Comparison of ENCODE assay signal across 12 cellular contexts in genomic region chr3:52495777-52496602, GRCh38. TPM values are rescaled to one million over a fixed set of nuclear protein-coding genes. Genes with fewer than 3 reads are reported as not detected.
A peak's percentile ranks its signal among the peaks of the same experiment; 100 is the strongest.
DNase-seq lines count a peak whose midpoint lies in the region; ATAC-seq and TF ChIP-seq lines count a peak whose summit lies in the region.
"Had no signal": no experiment of that assay in that cellular context is flagged by ENCODE, and none has a peak within 500 bp of the region (broad histone marks: within the 10 kb centered on the region; RNA-seq: fewer than 3 reads in every experiment).

No MANE protein-coding gene starts in this region.

- peak; percentile 29 to 38 for ATAC-seq in left cardiac atrium
- ATAC-seq in CD8-positive, alpha-beta T cell: no peak
- no peak for ATAC-seq in HG02840 (IDR thresholded peaks at IDR 0.05; ENCODE audit: low FRiP score, unreplicated experiment)
- no peak for ATAC-seq in stimulated activated naive B cell treated with anti-CD40 and anti-IgM and Interleukin-4, amounts not matched to agents 10 μg/mL and 1 μg/mL and 100 μg/mL, for 72 hours (replicated peaks)

- H3K4me1 Mint-ChIP-seq in activated naive CD8-positive, alpha-beta T cell treated with anti-CD3 and anti-CD28 coated beads for 36 hours: peaks cover 4% of the 10 kb centered on the region
- peaks cover 4% of the 10 kb centered on the region for H3K4me1 Mint-ChIP-seq in CD8-positive, alpha-beta T cell (ENCODE audit: low read depth)
- H3K4me1 Mint-ChIP-seq in stimulated activated naive B cell treated with anti-CD40 and anti-IgM and Interleukin-4, amounts not matched to agents 10 μg/mL and 1 μg/mL and 100 μg/mL, for 72 hours: peaks cover 15 to 35% of the 10 kb centered on the region in 2 donors

- H3K27ac ChIP-seq in skeletal muscle tissue (ENCODE audit: low read depth, low read length): peak overlapping the region; percentile 72
- H3K27ac ChIP-seq in CD8-positive, alpha-beta T cell (ENCODE audit: low read depth, low read length): no peak overlapping the region
- H3K27ac ChIP-seq: VCaP had no signal

- POLR2A ChIA-PET in CD8-positive, alpha-beta T cell (lab: Charles Lee): no interaction called here

- no peaks in the 10 kb centered on the region for H3K9me3 Mint-ChIP-seq in activated naive CD8-positive, alpha-beta T cell treated with anti-CD3 and anti-CD28 coated beads for 36 hours
- no peaks in the 10 kb centered on the region for H3K9me3 Mint-ChIP-seq in CD8-positive, alpha-beta T cell
- H3K9me3 Mint-ChIP-seq in stimulated activated naive B cell treated with anti-CD40 and anti-IgM and Interleukin-4, amounts not matched to agents 10 μg/mL and 1 μg/mL and 100 μg/mL, for 72 hours: no peaks in the 10 kb centered on the region

- no peak overlapping the region for H3K27ac Mint-ChIP-seq in activated naive CD8-positive, alpha-beta T cell treated with anti-CD3 and anti-CD28 coated beads for 36 hours
- no peak overlapping the region for H3K27ac Mint-ChIP-seq in CD8-positive, alpha-beta T cell
- no peak overlapping the region for H3K27ac Mint-ChIP-seq in stimulated activated naive B cell treated with anti-CD40 and anti-IgM and Interleukin-4, amounts not matched to agents 10 μg/mL and 1 μg/mL and 100 μg/mL, for 72 hours
- H3K27ac Mint-ChIP-seq: activated naive CD8-positive, alpha-beta T cell had no signal

- peak; percentile 65 for DNase-seq in HCEC 1CT
- DNase-seq in astrocyte of the spinal cord (ENCODE audit: low read depth, low spot score): peak; percentile 30
- DNase-seq in left cardiac atrium: peak; percentile 65
- no peak for DNase-seq in activated naive CD8-positive, alpha-beta T cell treated with anti-CD3 and anti-CD28 coated beads for 36 hours
- DNase-seq in CD8-positive, alpha-beta T cell: no peak
- no peak for DNase-seq in stimulated activated naive B cell treated with anti-CD40 and anti-IgM and Interleukin-4, amounts not matched to agents 10 μg/mL and 1 μg/mL and 100 μg/mL, for 72 hours
- DNase-seq: mesendoderm had no signal

- intact Hi-C loops in left cardiac atrium (cut with DNase I): no loop called here
- intact Hi-C loops in CD8-positive, alpha-beta T cell (cut with DNase I, micrococcal nuclease): no loop called here

- in situ Hi-C loops in astrocyte of the spinal cord (cut with HindIII; ENCODE audit: low sequenced_read_pairs): no loop called here

- H3K4me3 ChIP-seq in astrocyte of the spinal cord (ENCODE audit: low read depth, low read length) (no peak overlapping the region), skeletal muscle tissue (ENCODE audit: low read length in 3 of 3) (peak overlapping the region; percentile 33 to 60 (median 54))
- no peak overlapping the region for H3K4me3 ChIP-seq in CD8-positive, alpha-beta T cell (ENCODE audit: low read depth, low read length)

- H3K9me3 ChIP-seq in skeletal muscle tissue (ENCODE audit: control insufficient read depth in 3 of 3, low read length in 3 of 3): no peaks in the 10 kb centered on the region
- H3K9me3 ChIP-seq in CD8-positive, alpha-beta T cell (ENCODE audit: low read length): no peaks in the 10 kb centered on the region

- H3K27me3 Mint-ChIP-seq in activated naive CD8-positive, alpha-beta T cell treated with anti-CD3 and anti-CD28 coated beads for 36 hours: no peaks in the 10 kb centered on the region
- H3K27me3 Mint-ChIP-seq in CD8-positive, alpha-beta T cell (ENCODE audit: low read depth): peaks cover 2% of the 10 kb centered on the region
- peaks cover 9 to 25% of the 10 kb centered on the region in 2 donors for H3K27me3 Mint-ChIP-seq in stimulated activated naive B cell treated with anti-CD40 and anti-IgM and Interleukin-4, amounts not matched to agents 10 μg/mL and 1 μg/mL and 100 μg/mL, for 72 hours
- H3K27me3 Mint-ChIP-seq: activated naive CD8-positive, alpha-beta T cell had no signal

- peaks cover 13 to 51% (median 46%) of the 10 kb centered on the region in 3 donors for H3K4me1 ChIP-seq in skeletal muscle tissue (ENCODE audit: control insufficient read depth in 3 of 3, insufficient read depth in 3 of 3, low read length in 3 of 3)
- no peaks in the 10 kb centered on the region for H3K4me1 ChIP-seq in CD8-positive, alpha-beta T cell (ENCODE audit: insufficient read depth, low read length)

- CTCF ChIA-PET in CD8-positive, alpha-beta T cell (lab: Charles Lee): interaction anchor here (1.5 kb wide), 1 partner anchor 24 kb away, joined by 4 read pairs; no protein-coding TSS in a partner anchor

- no peak for TF ChIP-seq CTCF in astrocyte of the spinal cord (IDR thresholded peaks at IDR 0.05; ENCODE audit: low read depth, low read length)
- no peak for TF ChIP-seq CTCF in CD8-positive, alpha-beta T cell (IDR thresholded peaks at IDR 0.05)

- H3K36me3 Mint-ChIP-seq in activated naive CD8-positive, alpha-beta T cell treated with anti-CD3 and anti-CD28 coated beads for 36 hours: peaks cover 1% of the 10 kb centered on the region
- peaks cover 22% of the 10 kb centered on the region for H3K36me3 Mint-ChIP-seq in CD8-positive, alpha-beta T cell
- peaks cover 15 to 22% of the 10 kb centered on the region in 2 donors for H3K36me3 Mint-ChIP-seq in stimulated activated naive B cell treated with anti-CD40 and anti-IgM and Interleukin-4, amounts not matched to agents 10 μg/mL and 1 μg/mL and 100 μg/mL, for 72 hours
- H3K36me3 Mint-ChIP-seq: activated naive CD8-positive, alpha-beta T cell had no signal

- no peak overlapping the region for H3K4me3 Mint-ChIP-seq in activated naive CD8-positive, alpha-beta T cell treated with anti-CD3 and anti-CD28 coated beads for 36 hours
- H3K4me3 Mint-ChIP-seq in CD8-positive, alpha-beta T cell: no peak overlapping the region
- no peak overlapping the region for H3K4me3 Mint-ChIP-seq in stimulated activated naive B cell treated with anti-CD40 and anti-IgM and Interleukin-4, amounts not matched to agents 10 μg/mL and 1 μg/mL and 100 μg/mL, for 72 hours
- H3K4me3 Mint-ChIP-seq: activated naive CD8-positive, alpha-beta T cell had no signal

- peak overlapping the region; percentile 30 to 64 (median 45) for H3K9ac ChIP-seq in skeletal muscle tissue (ENCODE audit: low read depth in 1 of 3, low read length in 3 of 3)

- no peaks in the 10 kb centered on the region for H3K27me3 ChIP-seq in skeletal muscle tissue (ENCODE audit: control insufficient read depth in 3 of 3, insufficient read depth in 3 of 3, low read length in 3 of 3)
- H3K27me3 ChIP-seq in CD8-positive, alpha-beta T cell (ENCODE audit: insufficient read depth, low read length): no peaks in the 10 kb centered on the region

- H3K36me3 ChIP-seq in skeletal muscle tissue (ENCODE audit: control insufficient read depth in 3 of 3, insufficient read depth in 3 of 3, low read length in 3 of 3): peaks cover 17 to 24% (median 22%) of the 10 kb centered on the region in 3 donors
- peaks cover 9% of the 10 kb centered on the region for H3K36me3 ChIP-seq in CD8-positive, alpha-beta T cell (ENCODE audit: insufficient read depth, low read length)

RNA-seq across cellular contexts. Expression of gene STAB1, which starts 0.9 kb away (rescaled TPM):
- 100 to 1,000 TPM; 169 to 195 TPM for total RNA-seq in left cardiac atrium
- total RNA-seq in skeletal muscle tissue: 67.3 TPM
- under 1 TPM; 0.08 to 0.10 TPM for total RNA-seq in activated naive CD8-positive, alpha-beta T cell treated with anti-CD3 and anti-CD28 coated beads for 36 hours
- under 1 TPM; 0.33 to 0.46 TPM for total RNA-seq in CD8-positive, alpha-beta T cell
- total RNA-seq: NCI-H460 had no signal

RNA-seq across cellular contexts. Expression of gene NT5DC2, which starts 37.7 kb away (rescaled TPM):
- total RNA-seq in left cardiac atrium (100 to 1,000 TPM; 114 to 141 TPM), skeletal muscle tissue (20.9 TPM)
- 10 to 100 TPM; 66.6 to 73.4 TPM for total RNA-seq in activated naive CD8-positive, alpha-beta T cell treated with anti-CD3 and anti-CD28 coated beads for 36 hours
- total RNA-seq in CD8-positive, alpha-beta T cell: 1 to 10 TPM; 4.8 to 6.7 TPM

RNA-seq across cellular contexts. Expression of gene UQCC5, which starts 40.4 kb away (rescaled TPM):
- total RNA-seq in left cardiac atrium (10 to 100 TPM; 52.9 to 70.4 TPM), skeletal muscle tissue (1.0 TPM)
- total RNA-seq in activated naive CD8-positive, alpha-beta T cell treated with anti-CD3 and anti-CD28 coated beads for 36 hours: 10 to 100 TPM; 23.4 to 23.6 TPM
- total RNA-seq in CD8-positive, alpha-beta T cell: 1 to 10 TPM; 5.2 to 6.8 TPM

RNA-seq across cellular contexts. Expression of gene NISCH, which starts 40.6 kb away (rescaled TPM):
- 10 to 100 TPM; 45.9 to 49.0 TPM for total RNA-seq in left cardiac atrium
- 43.3 TPM for total RNA-seq in skeletal muscle tissue
- total RNA-seq in activated naive CD8-positive, alpha-beta T cell treated with anti-CD3 and anti-CD28 coated beads for 36 hours: 10 to 100 TPM; 55.0 to 57.3 TPM
- 100 to 1,000 TPM; 150 to 163 TPM for total RNA-seq in CD8-positive, alpha-beta T cell

RNA-seq across cellular contexts. Expression of gene TNNC1, which starts 42.1 kb away (rescaled TPM):
- total RNA-seq in left cardiac atrium: 1,000 to 10,000 TPM; 2,841 to 3,233 TPM
- total RNA-seq in skeletal muscle tissue: 461 TPM
- total RNA-seq in activated naive CD8-positive, alpha-beta T cell treated with anti-CD3 and anti-CD28 coated beads for 36 hours: 1 to 10 TPM; 2.9 to 4.2 TPM
- 1 to 10 TPM; 3.8 to 4.3 TPM for total RNA-seq in CD8-positive, alpha-beta T cell

Comparison
In these comparisons a context has a peak if more than half of its experiments do, and no peak if none do; other contexts are left out.
1. DNase-seq: peak in HCEC 1CT (single experiment), astrocyte of the spinal cord (single experiment) and left cardiac atrium (single experiment); none in activated naive CD8-positive, alpha-beta T cell treated with anti-CD3 and anti-CD28 coated beads for 36 hours (single experiment), CD8-positive, alpha-beta T cell (0 of 7) and stimulated activated naive B cell treated with anti-CD40 and anti-IgM and Interleukin-4, amounts not matched to agents 10 μg/mL and 1 μg/mL and 100 μg/mL, for 72 hours (single experiment).
2. H3K4me3 ChIP-seq: peak in skeletal muscle tissue (3 of 3); none in astrocyte of the spinal cord (single experiment) and CD8-positive, alpha-beta T cell (single experiment).
3. ATAC-seq: peak in left cardiac atrium (2 of 2); none in CD8-positive, alpha-beta T cell (single experiment), HG02840 (single experiment) and stimulated activated naive B cell treated with anti-CD40 and anti-IgM and Interleukin-4, amounts not matched to agents 10 μg/mL and 1 μg/mL and 100 μg/mL, for 72 hours (0 of 2).
4. RNA of gene STAB1, which starts 0.9 kb away (total RNA-seq): 169 to 195 TPM in left cardiac atrium and 67.3 TPM in skeletal muscle tissue (single experiment); 0.33 to 0.46 TPM in CD8-positive, alpha-beta T cell and 0.08 to 0.10 TPM in activated naive CD8-positive, alpha-beta T cell treated with anti-CD3 and anti-CD28 coated beads for 36 hours; every median in the first group is over 10 times any median in the second.